ENCODE assay signal across 1 cellular context in the genomic region with DNA sequence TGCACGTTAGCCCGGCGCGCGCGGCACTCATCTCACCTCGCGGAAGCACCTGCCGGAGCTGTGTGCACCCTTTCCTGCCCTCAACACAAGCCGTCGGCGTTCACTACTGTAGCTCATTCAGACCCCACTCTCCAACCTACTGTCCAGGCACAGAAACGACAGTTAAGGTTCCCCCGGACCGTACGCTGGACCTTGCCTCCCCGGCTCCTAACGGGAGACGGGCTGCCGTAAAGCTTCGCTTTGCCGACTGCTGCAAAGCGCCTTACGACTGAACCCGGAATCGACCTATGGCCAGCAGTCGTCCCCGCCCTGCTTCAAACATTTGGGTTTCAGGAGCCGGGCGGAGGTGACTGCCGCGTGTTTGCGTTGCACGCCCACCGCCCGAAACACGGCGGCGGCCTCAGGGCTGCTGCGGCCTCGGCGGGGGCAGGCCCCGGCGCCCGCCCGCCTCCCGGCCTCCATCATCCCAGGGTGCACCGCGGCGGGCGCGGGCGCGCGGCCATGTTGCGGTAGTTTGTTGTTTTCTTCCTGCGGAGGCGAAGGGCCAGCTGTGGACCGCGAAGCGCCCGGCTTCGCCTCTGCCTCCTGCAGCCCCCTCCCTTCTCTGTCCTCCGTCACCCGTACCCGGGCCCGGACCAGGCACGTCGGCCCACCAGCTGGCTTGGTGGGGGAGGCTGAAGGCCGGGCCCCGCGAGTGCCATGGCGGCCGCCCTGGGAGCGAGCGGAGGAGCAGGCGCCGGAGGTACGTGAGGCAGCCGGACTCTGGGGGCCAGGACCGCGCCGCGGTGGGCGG.
TF ChIP-seq lines count a peak whose summit lies in the region.

A gene with protein sequence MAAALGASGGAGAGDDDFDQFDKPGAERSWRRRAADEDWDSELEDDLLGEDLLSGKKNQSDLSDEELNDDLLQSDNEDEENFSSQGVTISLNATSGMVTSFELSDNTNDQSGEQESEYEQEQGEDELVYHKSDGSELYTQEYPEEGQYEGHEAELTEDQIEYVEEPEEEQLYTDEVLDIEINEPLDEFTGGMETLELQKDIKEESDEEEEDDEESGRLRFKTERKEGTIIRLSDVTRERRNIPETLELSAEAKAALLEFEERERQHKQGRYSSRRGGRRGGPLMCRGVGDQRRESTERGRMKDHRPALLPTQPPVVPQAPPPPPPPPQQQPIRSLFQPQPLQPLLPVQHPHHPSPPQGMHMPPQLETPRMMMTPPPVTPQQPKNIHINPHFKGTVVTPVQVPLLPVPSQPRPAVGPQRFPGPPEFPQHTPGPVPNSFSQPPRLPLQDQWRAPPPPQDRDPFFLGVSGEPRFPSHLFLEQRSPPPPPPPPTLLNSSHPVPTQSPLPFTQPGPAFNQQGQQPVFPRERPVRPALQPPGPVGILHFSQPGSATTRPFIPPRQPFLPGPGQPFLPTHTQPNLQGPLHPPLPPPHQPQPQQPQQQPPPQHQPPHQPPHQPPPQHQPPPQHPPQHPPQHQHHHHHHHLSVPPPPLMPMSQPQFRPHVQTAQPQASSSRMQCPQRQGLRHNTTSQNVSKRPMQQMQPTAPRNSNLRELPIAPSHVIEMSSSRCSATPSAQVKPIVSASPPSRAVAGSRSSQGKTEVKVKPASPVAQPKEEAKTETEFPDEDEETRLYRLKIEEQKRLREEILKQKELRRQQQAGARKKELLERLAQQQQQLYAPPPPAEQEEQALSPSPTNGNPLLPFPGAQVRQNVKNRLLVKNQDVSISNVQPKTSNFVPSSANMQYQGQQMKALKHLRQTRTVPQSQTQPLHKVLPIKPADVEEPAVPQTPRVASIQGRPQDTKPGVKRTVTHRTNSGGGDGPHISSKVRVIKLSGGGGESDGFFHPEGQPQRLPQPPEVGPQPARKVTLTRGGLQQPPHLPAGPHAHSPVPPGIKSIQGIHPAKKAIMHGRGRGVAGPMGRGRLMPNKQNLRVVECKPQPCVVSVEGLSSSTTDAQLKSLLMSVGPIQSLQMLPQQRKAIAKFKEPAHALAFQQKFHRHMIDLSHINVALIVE (plus strand): TSS at position 484 of the 793 bp plus-strand sequence. CDS start 216 bp downstream, at position 700.

TF ChIP-seq in H1, 55 proteins besides CTCF, POLR2A, EP300 and RAD21 (continues in another document):
- TF ChIP-seq CTBP2 (IDR thresholded peaks at IDR 0.05; ENCODE audit: borderline replicate concordance, insufficient read depth, insufficient read length, low read length) (no peak), CHD1 (IDR thresholded peaks at IDR 0.05; ENCODE audit: low read depth, low read length) (no peak), POU5F1 (IDR thresholded peaks at IDR 0.05; ENCODE audit: low read depth, low read length) (no peak), SAP30 (IDR thresholded peaks at IDR 0.05; ENCODE audit: insufficient read depth, insufficient replicate concordance, low read length) (no peak), SIX5 (IDR thresholded peaks at IDR 0.05; ENCODE audit: low read depth, low read length) (no peak), SP4 (IDR thresholded peaks at IDR 0.05; ENCODE audit: low read length) (no peak), EZH2 (IDR thresholded peaks at IDR 0.05; ENCODE audit: low read depth, low read length, severe bottlenecking) (no peak), TBP (IDR thresholded peaks at IDR 0.05; ENCODE audit: low read depth, low read length) (peak; percentile 68), SRF (IDR thresholded peaks at IDR 0.05; ENCODE audit: low read depth, low read length) (no peak), BRCA1 (IDR thresholded peaks at IDR 0.05; ENCODE audit: low read depth, low read length) (no peak), HDAC6 (IDR thresholded peaks at IDR 0.05; ENCODE audit: low read depth, low read length) (no peak), JUND (IDR thresholded peaks at IDR 0.05; ENCODE audit: low read length) (no peak), HDAC2 (IDR thresholded peaks at IDR 0.05; ENCODE audit: borderline replicate concordance in 1 of 2, low read depth in 2 of 2, low read length in 2 of 2) (no peak), RNF2 (IDR thresholded peaks at IDR 0.05; ENCODE audit: borderline replicate concordance, low read depth, low read length, missing control alignments, poor library complexity, severe bottlenecking) (no peak), GABPA (IDR thresholded peaks at IDR 0.05; ENCODE audit: borderline replicate concordance, insufficient read depth, low read length) (no peak), RBBP5 (IDR thresholded peaks at IDR 0.05; ENCODE audit: borderline replicate concordance, low read depth, low read length) (peak; percentile 93), ASH2L (IDR thresholded peaks at IDR 0.05; ENCODE audit: low read length) (peak; percentile 91), BCL11A (IDR thresholded peaks at IDR 0.05; ENCODE audit: low read depth in 2 of 2, low read length in 2 of 2) (no peak), TCF12 (IDR thresholded peaks at IDR 0.05; ENCODE audit: low read depth, low read length) (no peak), RXRA (IDR thresholded peaks at IDR 0.05; ENCODE audit: insufficient read depth, low read depth, low read length) (no peak), BACH1 (IDR thresholded peaks at IDR 0.05; ENCODE audit: low read length) (no peak), SP2 (IDR thresholded peaks at IDR 0.05; ENCODE audit: low read length) (no peak), CHD2 (IDR thresholded peaks at IDR 0.05; ENCODE audit: low read length) (0 out of 2 replicates have a peak, but pooled peaks have one; percentile 10), TEAD4 (IDR thresholded peaks at IDR 0.05; ENCODE audit: low read depth, low read length) (no peak), SUZ12 (IDR thresholded peaks at IDR 0.05; ENCODE audit: low read length) (no peak), NRF1 (IDR thresholded peaks at IDR 0.05; ENCODE audit: low read depth, low read length) (no peak), POLR2AphosphoS5 (IDR thresholded peaks at IDR 0.05; ENCODE audit: low read depth, low read length) (peak; percentile 83), CEBPB (IDR thresholded peaks at IDR 0.05; ENCODE audit: low read depth, low read length) (no peak), GTF2F1 (IDR thresholded peaks at IDR 0.05; ENCODE audit: borderline replicate concordance, low read depth, low read length) (0 out of 2 replicates have a peak, but pooled peaks have one; percentile 11), JUN (IDR thresholded peaks at IDR 0.05; ENCODE audit: low read depth, low read length) (no peak), SP1 (IDR thresholded peaks at IDR 0.05; ENCODE audit: low read depth, low read length) (no peak), KDM1A (IDR thresholded peaks at IDR 0.05; ENCODE audit: borderline replicate concordance, low read length) (no peak), PHF8 (conservative IDR thresholded peaks at IDR 0.05; ENCODE audit: low read depth, low read length) (peak; percentile 99), FOSL1 (IDR thresholded peaks at IDR 0.05; ENCODE audit: insufficient read depth, low read depth, low read length) (no peak), EGR1 (IDR thresholded peaks at IDR 0.05; ENCODE audit: borderline replicate concordance, low read depth, low read length) (no peak), KDM5A (IDR thresholded peaks at IDR 0.05; ENCODE audit: low read length) (no peak), NANOG (IDR thresholded peaks at IDR 0.05; ENCODE audit: insufficient read depth, low read depth, low read length, poor library complexity, severe bottlenecking) (no peak), CBX8 (IDR thresholded peaks at IDR 0.05; ENCODE audit: borderline replicate concordance, low read depth, low read length) (no peak), KDM4A (IDR thresholded peaks at IDR 0.05; ENCODE audit: low read depth, low read length, severe bottlenecking) (peak; percentile 75), SIN3A (conservative IDR thresholded peaks at IDR 0.05 in 1 of 2, IDR thresholded peaks at IDR 0.05 in 1 of 2; ENCODE audit: low read depth in 1 of 2, low read length in 2 of 2) (0 out of 4 replicates have a peak, but pooled peaks of 1 of the 2 experiments have one; percentile 16)
- TF ChIP-seq, protein P1, sequence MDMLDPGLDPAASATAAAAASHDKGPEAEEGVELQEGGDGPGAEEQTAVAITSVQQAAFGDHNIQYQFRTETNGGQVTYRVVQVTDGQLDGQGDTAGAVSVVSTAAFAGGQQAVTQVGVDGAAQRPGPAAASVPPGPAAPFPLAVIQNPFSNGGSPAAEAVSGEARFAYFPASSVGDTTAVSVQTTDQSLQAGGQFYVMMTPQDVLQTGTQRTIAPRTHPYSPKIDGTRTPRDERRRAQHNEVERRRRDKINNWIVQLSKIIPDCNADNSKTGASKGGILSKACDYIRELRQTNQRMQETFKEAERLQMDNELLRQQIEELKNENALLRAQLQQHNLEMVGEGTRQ (IDR thresholded peaks at IDR 0.05; ENCODE audit: low read length), result no peak
- TF ChIP-seq, protein P2, sequence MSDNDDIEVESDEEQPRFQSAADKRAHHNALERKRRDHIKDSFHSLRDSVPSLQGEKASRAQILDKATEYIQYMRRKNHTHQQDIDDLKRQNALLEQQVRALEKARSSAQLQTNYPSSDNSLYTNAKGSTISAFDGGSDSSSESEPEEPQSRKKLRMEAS (IDR thresholded peaks at IDR 0.05), result peak; percentile 63
- TF ChIP-seq, protein P3, sequence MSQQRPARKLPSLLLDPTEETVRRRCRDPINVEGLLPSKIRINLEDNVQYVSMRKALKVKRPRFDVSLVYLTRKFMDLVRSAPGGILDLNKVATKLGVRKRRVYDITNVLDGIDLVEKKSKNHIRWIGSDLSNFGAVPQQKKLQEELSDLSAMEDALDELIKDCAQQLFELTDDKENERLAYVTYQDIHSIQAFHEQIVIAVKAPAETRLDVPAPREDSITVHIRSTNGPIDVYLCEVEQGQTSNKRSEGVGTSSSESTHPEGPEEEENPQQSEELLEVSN (IDR thresholded peaks at IDR 0.05), result peak; percentile 76
- TF ChIP-seq, protein P4, sequence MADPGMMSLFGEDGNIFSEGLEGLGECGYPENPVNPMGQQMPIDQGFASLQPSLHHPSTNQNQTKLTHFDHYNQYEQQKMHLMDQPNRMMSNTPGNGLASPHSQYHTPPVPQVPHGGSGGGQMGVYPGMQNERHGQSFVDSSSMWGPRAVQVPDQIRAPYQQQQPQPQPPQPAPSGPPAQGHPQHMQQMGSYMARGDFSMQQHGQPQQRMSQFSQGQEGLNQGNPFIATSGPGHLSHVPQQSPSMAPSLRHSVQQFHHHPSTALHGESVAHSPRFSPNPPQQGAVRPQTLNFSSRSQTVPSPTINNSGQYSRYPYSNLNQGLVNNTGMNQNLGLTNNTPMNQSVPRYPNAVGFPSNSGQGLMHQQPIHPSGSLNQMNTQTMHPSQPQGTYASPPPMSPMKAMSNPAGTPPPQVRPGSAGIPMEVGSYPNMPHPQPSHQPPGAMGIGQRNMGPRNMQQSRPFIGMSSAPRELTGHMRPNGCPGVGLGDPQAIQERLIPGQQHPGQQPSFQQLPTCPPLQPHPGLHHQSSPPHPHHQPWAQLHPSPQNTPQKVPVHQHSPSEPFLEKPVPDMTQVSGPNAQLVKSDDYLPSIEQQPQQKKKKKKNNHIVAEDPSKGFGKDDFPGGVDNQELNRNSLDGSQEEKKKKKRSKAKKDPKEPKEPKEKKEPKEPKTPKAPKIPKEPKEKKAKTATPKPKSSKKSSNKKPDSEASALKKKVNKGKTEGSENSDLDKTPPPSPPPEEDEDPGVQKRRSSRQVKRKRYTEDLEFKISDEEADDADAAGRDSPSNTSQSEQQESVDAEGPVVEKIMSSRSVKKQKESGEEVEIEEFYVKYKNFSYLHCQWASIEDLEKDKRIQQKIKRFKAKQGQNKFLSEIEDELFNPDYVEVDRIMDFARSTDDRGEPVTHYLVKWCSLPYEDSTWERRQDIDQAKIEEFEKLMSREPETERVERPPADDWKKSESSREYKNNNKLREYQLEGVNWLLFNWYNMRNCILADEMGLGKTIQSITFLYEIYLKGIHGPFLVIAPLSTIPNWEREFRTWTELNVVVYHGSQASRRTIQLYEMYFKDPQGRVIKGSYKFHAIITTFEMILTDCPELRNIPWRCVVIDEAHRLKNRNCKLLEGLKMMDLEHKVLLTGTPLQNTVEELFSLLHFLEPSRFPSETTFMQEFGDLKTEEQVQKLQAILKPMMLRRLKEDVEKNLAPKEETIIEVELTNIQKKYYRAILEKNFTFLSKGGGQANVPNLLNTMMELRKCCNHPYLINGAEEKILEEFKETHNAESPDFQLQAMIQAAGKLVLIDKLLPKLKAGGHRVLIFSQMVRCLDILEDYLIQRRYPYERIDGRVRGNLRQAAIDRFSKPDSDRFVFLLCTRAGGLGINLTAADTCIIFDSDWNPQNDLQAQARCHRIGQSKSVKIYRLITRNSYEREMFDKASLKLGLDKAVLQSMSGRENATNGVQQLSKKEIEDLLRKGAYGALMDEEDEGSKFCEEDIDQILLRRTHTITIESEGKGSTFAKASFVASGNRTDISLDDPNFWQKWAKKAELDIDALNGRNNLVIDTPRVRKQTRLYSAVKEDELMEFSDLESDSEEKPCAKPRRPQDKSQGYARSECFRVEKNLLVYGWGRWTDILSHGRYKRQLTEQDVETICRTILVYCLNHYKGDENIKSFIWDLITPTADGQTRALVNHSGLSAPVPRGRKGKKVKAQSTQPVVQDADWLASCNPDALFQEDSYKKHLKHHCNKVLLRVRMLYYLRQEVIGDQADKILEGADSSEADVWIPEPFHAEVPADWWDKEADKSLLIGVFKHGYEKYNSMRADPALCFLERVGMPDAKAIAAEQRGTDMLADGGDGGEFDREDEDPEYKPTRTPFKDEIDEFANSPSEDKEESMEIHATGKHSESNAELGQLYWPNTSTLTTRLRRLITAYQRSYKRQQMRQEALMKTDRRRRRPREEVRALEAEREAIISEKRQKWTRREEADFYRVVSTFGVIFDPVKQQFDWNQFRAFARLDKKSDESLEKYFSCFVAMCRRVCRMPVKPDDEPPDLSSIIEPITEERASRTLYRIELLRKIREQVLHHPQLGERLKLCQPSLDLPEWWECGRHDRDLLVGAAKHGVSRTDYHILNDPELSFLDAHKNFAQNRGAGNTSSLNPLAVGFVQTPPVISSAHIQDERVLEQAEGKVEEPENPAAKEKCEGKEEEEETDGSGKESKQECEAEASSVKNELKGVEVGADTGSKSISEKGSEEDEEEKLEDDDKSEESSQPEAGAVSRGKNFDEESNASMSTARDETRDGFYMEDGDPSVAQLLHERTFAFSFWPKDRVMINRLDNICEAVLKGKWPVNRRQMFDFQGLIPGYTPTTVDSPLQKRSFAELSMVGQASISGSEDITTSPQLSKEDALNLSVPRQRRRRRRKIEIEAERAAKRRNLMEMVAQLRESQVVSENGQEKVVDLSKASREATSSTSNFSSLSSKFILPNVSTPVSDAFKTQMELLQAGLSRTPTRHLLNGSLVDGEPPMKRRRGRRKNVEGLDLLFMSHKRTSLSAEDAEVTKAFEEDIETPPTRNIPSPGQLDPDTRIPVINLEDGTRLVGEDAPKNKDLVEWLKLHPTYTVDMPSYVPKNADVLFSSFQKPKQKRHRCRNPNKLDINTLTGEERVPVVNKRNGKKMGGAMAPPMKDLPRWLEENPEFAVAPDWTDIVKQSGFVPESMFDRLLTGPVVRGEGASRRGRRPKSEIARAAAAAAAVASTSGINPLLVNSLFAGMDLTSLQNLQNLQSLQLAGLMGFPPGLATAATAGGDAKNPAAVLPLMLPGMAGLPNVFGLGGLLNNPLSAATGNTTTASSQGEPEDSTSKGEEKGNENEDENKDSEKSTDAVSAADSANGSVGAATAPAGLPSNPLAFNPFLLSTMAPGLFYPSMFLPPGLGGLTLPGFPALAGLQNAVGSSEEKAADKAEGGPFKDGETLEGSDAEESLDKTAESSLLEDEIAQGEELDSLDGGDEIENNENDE (IDR thresholded peaks at IDR 0.05; ENCODE audit: insufficient replicate concordance, low read length), result no peak
- TF ChIP-seq, protein P5, sequence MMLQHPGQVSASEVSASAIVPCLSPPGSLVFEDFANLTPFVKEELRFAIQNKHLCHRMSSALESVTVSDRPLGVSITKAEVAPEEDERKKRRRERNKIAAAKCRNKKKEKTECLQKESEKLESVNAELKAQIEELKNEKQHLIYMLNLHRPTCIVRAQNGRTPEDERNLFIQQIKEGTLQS (IDR thresholded peaks at IDR 0.05; ENCODE audit: insufficient read depth, low read depth, low read length), result peak; percentile 54; the same call in 1 of the 2 replicates
